ENCODE assay signal across 9 cellular contexts in the genomic region with DNA sequence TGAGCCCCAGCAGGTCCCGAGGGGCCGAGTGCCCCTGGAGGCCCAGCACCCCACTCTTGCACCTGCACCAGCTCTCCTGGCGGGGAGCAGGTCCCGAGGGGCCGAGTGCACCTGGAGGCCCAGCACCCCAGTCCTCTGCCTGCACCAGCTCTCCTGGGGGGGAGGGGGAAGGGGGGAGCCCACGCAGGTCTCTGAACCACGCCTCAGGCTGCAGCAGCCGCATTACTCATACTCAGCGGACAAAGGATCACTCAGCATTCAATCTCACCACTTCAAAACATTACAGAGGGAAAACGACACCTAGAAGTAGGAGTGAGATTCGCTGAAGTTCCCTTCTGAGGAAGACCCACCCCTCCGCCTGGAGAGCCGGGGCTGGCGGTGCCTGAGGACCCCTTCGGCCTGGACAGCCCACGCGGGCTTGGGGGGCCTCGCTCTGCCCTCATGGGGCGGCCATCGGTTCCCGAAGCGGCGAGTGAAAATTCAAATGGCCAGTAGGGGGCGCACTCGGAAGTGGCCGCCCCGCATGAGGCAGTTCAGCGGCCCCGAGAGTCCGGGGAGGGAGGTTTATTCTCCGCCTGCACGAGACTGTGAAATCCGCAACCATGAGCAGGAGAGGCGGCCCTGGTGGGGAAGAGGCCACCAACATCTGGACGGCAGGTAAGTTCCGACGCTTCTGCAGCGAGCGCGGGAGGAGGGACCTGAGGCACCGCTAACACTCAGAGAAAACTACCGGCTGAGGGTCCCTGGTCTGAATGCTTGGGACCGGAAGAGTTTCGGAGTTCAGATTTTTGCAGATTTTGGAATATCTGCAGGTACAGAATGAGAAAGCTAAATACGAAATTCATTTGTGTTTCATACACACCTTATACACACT. TPM values are rescaled to one million over a fixed set of nuclear protein-coding genes. Genes with fewer than 3 reads are reported as not detected.
A peak's percentile ranks its signal among the peaks of the same experiment; 100 is the strongest.
DNase-seq lines count a peak whose midpoint lies in the region; ATAC-seq, FAIRE-seq and TF ChIP-seq lines count a peak whose summit lies in the region.
"Had no signal": no experiment of that assay in that cellular context is flagged by ENCODE, and none has a peak within 500 bp of the region (broad histone marks: within the 10 kb centered on the region; RNA-seq: fewer than 3 reads in every experiment).

No MANE protein-coding gene starts in this region.

- H3K27me3 ChIP-seq in SJCRH30 (no peaks in the 10 kb centered on the region), thyroid gland (no peaks in the 10 kb centered on the region)

- H3K9me3 ChIP-seq in SJCRH30 (replicated peaks) (no peaks in the 10 kb centered on the region), thyroid gland (no peaks in the 10 kb centered on the region)

- TF ChIP-seq POLR2A in thyroid gland (IDR thresholded peaks at IDR 0.05) = no peak

- peak; percentile 97 for TF ChIP-seq CTCF in C4-2B (conservative IDR thresholded peaks at IDR 0.05)
- peak; percentile 95 for TF ChIP-seq CTCF in osteocyte (IDR thresholded peaks at IDR 0.05)
- TF ChIP-seq CTCF in thyroid gland (IDR thresholded peaks at IDR 0.05) = peak; percentile 75 to 96 (median 86)

- 11 to 13% methylated on average over 29 to 41 of the region's 45 CpGs for WGBS in thyroid gland, 2 donors

- H3K36me3 ChIP-seq in SJCRH30 (no peaks in the 10 kb centered on the region), thyroid gland (peaks cover 5 to 6% of the 10 kb centered on the region in 2 donors)

- peak; percentile 98 for DNase-seq in GM19239 (ENCODE audit: insufficient read length, low spot score)
- peak; percentile 38 to 61 for DNase-seq in SJCRH30
- DNase-seq in activated naive CD4-positive, alpha-beta T cell treated with anti-CD3 and anti-CD28 coated beads, Interleukin-2, amount 10 ng/mL, durations not matched to agents 7 days and 5 days = peak; percentile 82
- DNase-seq in globus pallidus (ENCODE audit: low spot score) = peak; percentile 39
- DNase-seq in osteocyte (ENCODE audit: extremely low spot score, unreplicated experiment) = no peak
- DNase-seq in thyroid gland = peak; percentile 68 to 77

- peaks cover 9% of the 10 kb centered on the region; the same call in 1 of the 2 replicates for H3K4me1 ChIP-seq in SJCRH30
- H3K4me1 ChIP-seq in thyroid gland = peaks cover 28% of the 10 kb centered on the region in 2 donors

- H3K27ac ChIP-seq in C4-2B (peak overlapping the region; percentile 56), SJCRH30 (no peak overlapping the region), thyroid gland (peak overlapping the region; percentile 16 to 79 (median 65))

- intact Hi-C loops in thyroid gland (cut with DNase I) = loop anchor here (5.0 kb wide), 1 partner anchor 35 kb away; no protein-coding TSS in a partner anchor

- ATAC-seq in HG03439 (IDR thresholded peaks at IDR 0.05; ENCODE audit: unreplicated experiment) = peak; percentile 68

- CTCF ChIA-PET in activated naive CD4-positive, alpha-beta T cell treated with anti-CD3 and anti-CD28 coated beads, Interleukin-2, amount 10 ng/mL, durations not matched to agents 7 days and 5 days (lab: Charles Lee) = interaction anchor here (0.5 to 4.0 kb wide), 17 partner anchors 8 to 96 kb away, joined by 3 to 19 read pairs (median 4); partner anchors contain the start of gene GPR146

- no peaks in the 10 kb centered on the region for H3K36me3 Mint-ChIP-seq in activated naive CD4-positive, alpha-beta T cell treated with anti-CD3 and anti-CD28 coated beads, Interleukin-2, amount 10 ng/mL, durations not matched to agents 7 days and 5 days
- H3K36me3 Mint-ChIP-seq in osteocyte (ENCODE audit: unreplicated experiment) = peaks cover 7% of the 10 kb centered on the region

- H3K27me3 Mint-ChIP-seq in activated naive CD4-positive, alpha-beta T cell treated with anti-CD3 and anti-CD28 coated beads, Interleukin-2, amount 10 ng/mL, durations not matched to agents 7 days and 5 days = peaks cover 5% of the 10 kb centered on the region
- H3K27me3 Mint-ChIP-seq in osteocyte (ENCODE audit: unreplicated experiment) = no peaks in the 10 kb centered on the region

- no peaks in the 10 kb centered on the region for H3K9me3 Mint-ChIP-seq in activated naive CD4-positive, alpha-beta T cell treated with anti-CD3 and anti-CD28 coated beads, Interleukin-2, amount 10 ng/mL, durations not matched to agents 7 days and 5 days
- H3K9me3 Mint-ChIP-seq in osteocyte (ENCODE audit: unreplicated experiment) = no peaks in the 10 kb centered on the region

- H3K27ac Mint-ChIP-seq in activated naive CD4-positive, alpha-beta T cell treated with anti-CD3 and anti-CD28 coated beads, Interleukin-2, amount 10 ng/mL, durations not matched to agents 7 days and 5 days = no peak overlapping the region
- peak overlapping the region; percentile 81 for H3K27ac Mint-ChIP-seq in osteocyte (ENCODE audit: unreplicated experiment)

- H3K4me3 Mint-ChIP-seq in activated naive CD4-positive, alpha-beta T cell treated with anti-CD3 and anti-CD28 coated beads, Interleukin-2, amount 10 ng/mL, durations not matched to agents 7 days and 5 days = peak overlapping the region; percentile 64
- peak overlapping the region; percentile 76 for H3K4me3 Mint-ChIP-seq in osteocyte (ENCODE audit: unreplicated experiment)

- peaks cover 13% of the 10 kb centered on the region for H3K4me1 Mint-ChIP-seq in activated naive CD4-positive, alpha-beta T cell treated with anti-CD3 and anti-CD28 coated beads, Interleukin-2, amount 10 ng/mL, durations not matched to agents 7 days and 5 days
- H3K4me1 Mint-ChIP-seq in osteocyte (ENCODE audit: unreplicated experiment) = peaks cover 55% of the 10 kb centered on the region

- peak; percentile 89 for FAIRE-seq in GM19239 (lab: Jason Lieb, UNC)
- FAIRE-seq: colon had no signal

- H3K4me3 ChIP-seq in SJCRH30 = no peak overlapping the region
- H3K4me3 ChIP-seq in thyroid gland (replicated peaks in 1 of 3) = peak overlapping the region in 2 of 3 donors; percentile 1 to 24

RNA-seq across cellular contexts. Expression of gene GPER1, which starts 1.1 kb away (rescaled TPM):
- 0.15 TPM in 1 of 2 replicates, not detected in the other for total RNA-seq in SJCRH30 (2014; rRNA removed; shearing (Covaris generic))
- total RNA-seq in osteocyte (2.5 and 3.0 TPM in 2 replicates), thyroid gland (10 to 100 TPM; 12.5 to 29.2 (median 21.2) TPM)

RNA-seq across cellular contexts. Expression of gene GPR146, which starts 42.5 kb away (rescaled TPM):
- total RNA-seq in SJCRH30 (2014; rRNA removed; shearing (Covaris generic)) = 0.93 and 2.1 TPM in 2 replicates
- total RNA-seq in osteocyte (1.9 and 2.8 TPM in 2 replicates), thyroid gland (10 to 100 TPM in 3 of 4 donors, 1 to 10 TPM in 1; 8.7 to 49.4 (median 32.7) TPM)
